In genomic region chr9:131873891-131874440, GRCh38 we compare ENCODE assay signal across 1 cellular context.
TF ChIP-seq lines count a peak whose summit lies in the region.

No MANE protein-coding gene starts in this region.

TF ChIP-seq in GM23338, 12 proteins besides CTCF, POLR2A, EP300 and RAD21 (continued from another document):
- TF ChIP-seq, protein P1, sequence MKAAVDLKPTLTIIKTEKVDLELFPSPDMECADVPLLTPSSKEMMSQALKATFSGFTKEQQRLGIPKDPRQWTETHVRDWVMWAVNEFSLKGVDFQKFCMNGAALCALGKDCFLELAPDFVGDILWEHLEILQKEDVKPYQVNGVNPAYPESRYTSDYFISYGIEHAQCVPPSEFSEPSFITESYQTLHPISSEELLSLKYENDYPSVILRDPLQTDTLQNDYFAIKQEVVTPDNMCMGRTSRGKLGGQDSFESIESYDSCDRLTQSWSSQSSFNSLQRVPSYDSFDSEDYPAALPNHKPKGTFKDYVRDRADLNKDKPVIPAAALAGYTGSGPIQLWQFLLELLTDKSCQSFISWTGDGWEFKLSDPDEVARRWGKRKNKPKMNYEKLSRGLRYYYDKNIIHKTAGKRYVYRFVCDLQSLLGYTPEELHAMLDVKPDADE (IDR thresholded peaks at IDR 0.05) = no peak
- no peak for TF ChIP-seq ZNF331 (CRISPR knock-in tag; IDR thresholded peaks at IDR 0.05; ENCODE audit: low read depth)
- no peak for TF ChIP-seq EZH2phosphoT487 (IDR thresholded peaks at IDR 0.05; ENCODE audit: unreplicated experiment)
- no peak for TF ChIP-seq NANOG (IDR thresholded peaks at IDR 0.05; ENCODE audit: borderline replicate concordance)
- no peak for TF ChIP-seq CREB1 (CRISPR knock-in tag; IDR thresholded peaks at IDR 0.05; ENCODE audit: low read depth)
- no peak for TF ChIP-seq POLR2AphosphoS5 (IDR thresholded peaks at IDR 0.05; ENCODE audit: low read depth)
- TF ChIP-seq ZNF114 (CRISPR knock-in tag; IDR thresholded peaks at IDR 0.05) = no peak
